8 cellular contexts compared by ENCODE assay signal in the genomic region with DNA sequence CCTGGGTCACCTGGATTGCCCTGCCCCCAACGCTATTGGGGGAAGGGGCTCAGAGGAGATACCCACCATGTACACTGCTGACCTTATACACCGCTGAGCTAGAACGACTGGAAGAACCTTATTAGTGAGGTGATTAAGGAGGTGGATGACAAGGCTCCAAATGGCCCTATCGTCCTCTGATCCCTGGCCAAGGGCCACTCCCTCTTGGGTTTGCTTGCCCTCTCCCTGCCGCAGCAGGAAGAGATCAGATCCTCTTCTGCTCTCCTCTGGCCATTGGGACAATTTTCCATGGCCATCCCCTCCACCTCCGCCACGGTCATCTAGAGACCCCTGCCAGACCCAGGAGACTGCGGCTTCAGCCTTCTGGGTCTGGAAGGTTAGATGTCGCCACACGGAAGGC. TPM values are rescaled to one million over a fixed set of nuclear protein-coding genes. Genes with fewer than 3 reads are reported as not detected.
DNase-seq lines count a peak whose midpoint lies in the region; ATAC-seq and TF ChIP-seq lines count a peak whose summit lies in the region.

No MANE protein-coding gene starts in this region.

- no peak overlapping the region for H2BK15ac ChIP-seq in neuronal stem cell (ENCODE audit: low read length)

- H3K36me3 Mint-ChIP-seq in CD4-positive, CD25-positive, alpha-beta regulatory T cell: peaks cover 34% of the 10 kb centered on the region

- H3K14ac ChIP-seq in neuronal stem cell (ENCODE audit: low read length): peak overlapping the region; percentile 1

- H2AK5ac ChIP-seq in neuronal stem cell (ENCODE audit: low read depth, low read length): peak overlapping the region; percentile 76

- no peak overlapping the region for H3K23ac ChIP-seq in neuronal stem cell (ENCODE audit: low read depth, low read length, poor library complexity)

- H3K79me2 ChIP-seq in OCI-LY1 (ENCODE audit: insufficient read depth, low read length): no peaks in the 10 kb centered on the region

- H3K18ac ChIP-seq in neuronal stem cell (ENCODE audit: low read length): peak overlapping the region; percentile 66

- peak overlapping the region in 1 of 3 donors; percentile 17 for H3K27ac Mint-ChIP-seq in CD4-positive, CD25-positive, alpha-beta regulatory T cell

- no peak overlapping the region for H4K91ac ChIP-seq in neuronal stem cell (ENCODE audit: low read depth, low read length, poor library complexity)

- H3F3A ChIP-seq in OCI-LY1 (ENCODE audit: insufficient read depth, low read length): no peaks in the 10 kb centered on the region

- peaks cover 0 to 28% (median 5%) of the 10 kb centered on the region in 4 donors for H3K4me1 Mint-ChIP-seq in CD4-positive, CD25-positive, alpha-beta regulatory T cell

- WGBS in neuronal stem cell (ENCODE audit: extremely low coverage in 2 of 2, insufficient read length in 2 of 2, insufficient replicate concordance in 1 of 2), 2 donors: no CpG with 5 or more reads among the region's 10 CpGs

- H3K9me2 ChIP-seq in OCI-LY1 (ENCODE audit: low read depth, low read length): no peaks in the 10 kb centered on the region

- in situ Hi-C loops in GM13976 (cut with MboI; ENCODE audit: low sequenced_read_pairs, unreplicated experiment): no loop called here

- H4K20me1 ChIP-seq in OCI-LY1 (ENCODE audit: insufficient read depth, low read length): no peaks in the 10 kb centered on the region

- H2BK12ac ChIP-seq in neuronal stem cell (ENCODE audit: low read length): no peak overlapping the region

- no peak for TF ChIP-seq CTCF in OCI-LY1 (IDR thresholded peaks at IDR 0.05; ENCODE audit: low read length)
- TF ChIP-seq CTCF in epithelial cell of esophagus (IDR thresholded peaks at IDR 0.05; ENCODE audit: insufficient read depth, low read depth, low read length, missing control alignments): no peak
- no peak for TF ChIP-seq CTCF in GM13976 (IDR thresholded peaks at IDR 0.05; ENCODE audit: borderline replicate concordance, control extremely low read depth, extremely low read depth, insufficient read depth, missing control alignments)

- H2BK120ac ChIP-seq in neuronal stem cell (ENCODE audit: low read depth, low read length): no peak overlapping the region

- H3K9me3 Mint-ChIP-seq in CD4-positive, CD25-positive, alpha-beta regulatory T cell: peaks cover 0 to 25% (median 3%) of the 10 kb centered on the region in 7 donors

- no peak overlapping the region for H2AFZ ChIP-seq in OCI-LY1 (ENCODE audit: low read length)
- H2AFZ ChIP-seq in neuronal stem cell (ENCODE audit: low read length): peak overlapping the region; percentile 97

- H3K9ac ChIP-seq in OCI-LY1 (ENCODE audit: low read length) (peak overlapping the region; percentile 92; the same call in 1 of the 2 replicates), neuronal stem cell (ENCODE audit: low read depth, low read length, poor library complexity) (no peak overlapping the region)

- H3K4me1 ChIP-seq in CD4-positive, CD25-positive, alpha-beta regulatory T cell (ENCODE audit: control insufficient read depth, insufficient read depth, low read length, poor library complexity, severe bottlenecking): peaks cover 14% of the 10 kb centered on the region
- H3K4me1 ChIP-seq in OCI-LY1 (ENCODE audit: insufficient read depth, low read length, severe bottlenecking) (peaks cover 17% of the 10 kb centered on the region), neuronal stem cell (ENCODE audit: control insufficient read depth in 2 of 2, insufficient read depth in 1 of 2, low read depth in 1 of 2, low read length in 2 of 2) (peaks cover 2 to 5% of the 10 kb centered on the region in 2 donors)

- H3K27me3 Mint-ChIP-seq in CD4-positive, CD25-positive, alpha-beta regulatory T cell: peaks cover 4% of the 10 kb centered on the region

- DNase-seq in CD4-positive, CD25-positive, alpha-beta regulatory T cell: no peak
- DNase-seq in epithelial cell of esophagus (ENCODE audit: low read depth) (no peak), neuronal stem cell (ENCODE audit: low spot score) (no peak), GM13976 (ENCODE audit: low spot score) (no peak)
- no peak for DNase-seq in activated effector memory CD4-positive, alpha-beta T cell treated with Interleukin-2 at 50 U/mL for 16 hours

- H3K4me2 ChIP-seq in OCI-LY1 (ENCODE audit: low read length): peak overlapping the region; percentile 97
- peak overlapping the region; percentile 92 for H3K4me2 ChIP-seq in neuronal stem cell (ENCODE audit: insufficient read depth, low read length, poor library complexity, severe bottlenecking)

- peak overlapping the region; percentile 83 to 87 (median 86) for H3K4me3 Mint-ChIP-seq in CD4-positive, CD25-positive, alpha-beta regulatory T cell

- no peak overlapping the region for H2BK5ac ChIP-seq in neuronal stem cell (ENCODE audit: low read length)

- H4K8ac ChIP-seq in neuronal stem cell (ENCODE audit: low read depth, low read length): no peak overlapping the region

- H3K27me3 ChIP-seq in CD4-positive, CD25-positive, alpha-beta regulatory T cell (ENCODE audit: control insufficient read depth, insufficient read depth, low read length): no peaks in the 10 kb centered on the region
- H3K27me3 ChIP-seq in OCI-LY1 (ENCODE audit: insufficient read depth, low read length): no peaks in the 10 kb centered on the region
- H3K27me3 ChIP-seq in neuronal stem cell (ENCODE audit: control insufficient read depth in 3 of 3, insufficient read depth in 3 of 3, low read depth in 1 of 3, low read length in 3 of 3): peaks cover 0 to 2% (median 0%) of the 10 kb centered on the region in 3 experiments

- peak overlapping the region; percentile 37 for H3K4me3 ChIP-seq in CD4-positive, CD25-positive, alpha-beta regulatory T cell (ENCODE audit: low read depth, low read length)
- H3K4me3 ChIP-seq in OCI-LY1 (ENCODE audit: low read depth, low read length, poor library complexity, severe bottlenecking) (peak overlapping the region; percentile 84), epithelial cell of esophagus (ENCODE audit: low read length) (peak overlapping the region; percentile 74), neuronal stem cell (ENCODE audit: low read length in 2 of 2) (peak overlapping the region; percentile 57 to 98)

- peaks cover 4% of the 10 kb centered on the region for H3K79me1 ChIP-seq in neuronal stem cell (ENCODE audit: low read depth, low read length)

- H3K36me3 ChIP-seq in CD4-positive, CD25-positive, alpha-beta regulatory T cell (ENCODE audit: control insufficient read depth, insufficient read depth, low read length): peaks cover 27% of the 10 kb centered on the region
- H3K36me3 ChIP-seq in OCI-LY1 (ENCODE audit: insufficient read depth, low read length) (peaks cover 15% of the 10 kb centered on the region), neuronal stem cell (replicated peaks in 1 of 2; ENCODE audit: control insufficient read depth in 2 of 2, insufficient read depth in 2 of 2, low read length in 2 of 2) (peaks cover 9 to 23% of the 10 kb centered on the region in 2 donors)

- no peak for ATAC-seq in CD4-positive, CD25-positive, alpha-beta regulatory T cell (ENCODE audit: low read depth in 2 of 2)
- no peak for ATAC-seq in HG02588 (IDR thresholded peaks at IDR 0.05; ENCODE audit: unreplicated experiment)
- no peak for ATAC-seq in GM21390 (IDR thresholded peaks at IDR 0.05; ENCODE audit: unreplicated experiment)

- H3K27ac ChIP-seq in CD4-positive, CD25-positive, alpha-beta regulatory T cell (ENCODE audit: insufficient read depth, low read length, poor library complexity, severe bottlenecking): no peak overlapping the region
- H3K27ac ChIP-seq in OCI-LY1 (ENCODE audit: low read depth, low read length, poor library complexity, severe bottlenecking): no peak overlapping the region
- no peak overlapping the region for H3K27ac ChIP-seq in neuronal stem cell (replicated peaks; ENCODE audit: low read length)

- no peak overlapping the region for H3K4ac ChIP-seq in neuronal stem cell (ENCODE audit: low read length)

- peaks cover 8 to 19% of the 10 kb centered on the region in 2 experiments for H3K9me3 ChIP-seq in CD4-positive, CD25-positive, alpha-beta regulatory T cell (ENCODE audit: control insufficient read depth in 2 of 2, low read length in 2 of 2)
- peaks cover 4% of the 10 kb centered on the region; the same call in 1 of the 2 replicates for H3K9me3 ChIP-seq in OCI-LY1 (ENCODE audit: low read length)
- H3K9me3 ChIP-seq in neuronal stem cell (replicated peaks in 1 of 2; ENCODE audit: control insufficient read depth in 2 of 2, insufficient read depth in 1 of 2, low read depth in 1 of 2, low read length in 2 of 2): peaks cover 13 to 38% of the 10 kb centered on the region in 2 donors

RNA-seq across cellular contexts. Expression of a gene that starts 1.2 kb away (rescaled TPM):
- 11.4 TPM for total RNA-seq in CD4-positive, CD25-positive, alpha-beta regulatory T cell
- polyA plus RNA-seq in CD4-positive, CD25-positive, alpha-beta regulatory T cell: 10 to 100 TPM in 3 of 4 donors, 1 to 10 TPM in 1; 8.9 to 12.9 (median 11.7) TPM
- polyA plus RNA-seq in neuronal stem cell (2013, experiment 1 of 2): 19.3 TPM
- 19.5 TPM for polyA plus RNA-seq in neuronal stem cell (2013, experiment 2 of 2)

RNA-seq across cellular contexts. Expression of a gene that starts 7.2 kb away (rescaled TPM):
- 1.8 TPM for total RNA-seq in CD4-positive, CD25-positive, alpha-beta regulatory T cell
- 1 to 10 TPM; 2.4 to 4.6 (median 3.6) TPM for polyA plus RNA-seq in CD4-positive, CD25-positive, alpha-beta regulatory T cell
- 2.7 TPM for polyA plus RNA-seq in neuronal stem cell (2013, experiment 1 of 2)
- 2.8 TPM for polyA plus RNA-seq in neuronal stem cell (2013, experiment 2 of 2)

RNA-seq across cellular contexts. Expression of a gene that starts 36.8 kb away (rescaled TPM):
- total RNA-seq in CD4-positive, CD25-positive, alpha-beta regulatory T cell: 31.2 TPM
- polyA plus RNA-seq in CD4-positive, CD25-positive, alpha-beta regulatory T cell: 10 to 100 TPM; 36.6 to 46.4 (median 43.0) TPM
- 67.1 TPM for polyA plus RNA-seq in neuronal stem cell (2013, experiment 1 of 2)
- polyA plus RNA-seq in neuronal stem cell (2013, experiment 2 of 2): 65.8 TPM

RNA-seq across cellular contexts. Expression of a gene that starts 48.9 kb away (rescaled TPM):
- 2.0 TPM for total RNA-seq in CD4-positive, CD25-positive, alpha-beta regulatory T cell
- 1 to 10 TPM in 1 of 4 donors, under 1 TPM in 3; 0.11 to 1.1 (median 0.61) TPM for polyA plus RNA-seq in CD4-positive, CD25-positive, alpha-beta regulatory T cell
- polyA plus RNA-seq in neuronal stem cell (2013, experiment 1 of 2): 4.0 TPM
- polyA plus RNA-seq in neuronal stem cell (2013, experiment 2 of 2): 4.2 TPM
